ENCODE assay signal across 18 cellular contexts in the genomic region with DNA sequence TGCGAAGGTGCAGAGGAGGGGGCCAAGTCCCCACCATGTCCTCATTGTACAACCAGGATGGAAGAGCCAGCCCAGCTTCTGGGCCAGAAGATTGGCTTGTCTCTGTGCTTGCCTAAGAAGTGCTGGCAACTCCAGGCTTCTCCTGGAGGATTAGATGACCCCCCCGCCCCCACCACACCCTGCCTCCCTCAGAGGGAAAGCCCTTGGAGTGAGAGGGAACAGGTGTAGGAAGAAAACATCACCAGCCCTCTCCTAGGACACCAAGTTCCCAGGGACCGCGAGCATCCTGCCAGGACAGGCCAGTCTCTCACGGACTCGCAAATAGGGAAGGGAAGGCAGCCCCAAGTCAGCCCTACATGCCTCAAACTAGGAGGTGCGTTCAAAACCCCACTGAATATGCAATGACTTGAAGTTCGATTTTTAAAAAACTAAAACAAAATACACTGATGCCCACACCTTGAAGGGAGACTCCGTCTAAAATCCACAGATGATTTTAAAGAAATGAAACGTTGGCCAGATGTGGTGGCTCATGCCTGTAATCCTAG.
"Had no signal": no experiment of that assay in that cellular context is flagged by ENCODE, and none has a peak within 500 bp of the region (broad histone marks: within the 10 kb centered on the region; RNA-seq: fewer than 3 reads in every experiment).

No MANE protein-coding gene starts in this region.

- H3K4me3 ChIP-seq: coronary artery, dorsolateral prefrontal cortex, esophagus muscularis mucosa, heart right ventricle, left lung, lower lobe of right lung, mucosa of descending colon had no signal

- H3K4me3 Mint-ChIP-seq: mesothelial cell of epicardium had no signal

- H3K4me1 ChIP-seq: esophagus muscularis mucosa, foreskin keratinocyte, heart right ventricle, left lung, lower lobe of right lung had no signal

- H3K36me3 ChIP-seq: esophagus muscularis mucosa, heart right ventricle, left lung, lower lobe of right lung had no signal

- DNase-seq: dermis blood vessel endothelial cell; dorsolateral prefrontal cortex; effector CD4-positive, alpha-beta T cell; effector memory CD4-positive, alpha-beta T cell; foreskin keratinocyte; glutamatergic neuron; head of caudate nucleus; heart right ventricle; hippocampal formation; left cardiac atrium; left lung; left ventricle myocardium superior; lower lobe of right lung; mesenchymal stem cell; mucosa of descending colon had no signal

- H3K27me3 ChIP-seq: dorsolateral prefrontal cortex, esophagus muscularis mucosa, foreskin keratinocyte, left lung had no signal

- H3K27ac Mint-ChIP-seq: mesothelial cell of epicardium had no signal

- H3K27ac ChIP-seq: coronary artery, dorsolateral prefrontal cortex, esophagus muscularis mucosa, foreskin keratinocyte, heart right ventricle, left lung, lower lobe of right lung had no signal

- ATAC-seq: foreskin keratinocyte, heart right ventricle, left cardiac atrium, left lung, left ventricle myocardium superior, lower lobe of right lung, mucosa of descending colon had no signal

- H3K9me3 ChIP-seq: left lung, lower lobe of right lung, mucosa of descending colon had no signal

- H3K36me3 Mint-ChIP-seq: mesothelial cell of epicardium had no signal
